In the genomic region with DNA sequence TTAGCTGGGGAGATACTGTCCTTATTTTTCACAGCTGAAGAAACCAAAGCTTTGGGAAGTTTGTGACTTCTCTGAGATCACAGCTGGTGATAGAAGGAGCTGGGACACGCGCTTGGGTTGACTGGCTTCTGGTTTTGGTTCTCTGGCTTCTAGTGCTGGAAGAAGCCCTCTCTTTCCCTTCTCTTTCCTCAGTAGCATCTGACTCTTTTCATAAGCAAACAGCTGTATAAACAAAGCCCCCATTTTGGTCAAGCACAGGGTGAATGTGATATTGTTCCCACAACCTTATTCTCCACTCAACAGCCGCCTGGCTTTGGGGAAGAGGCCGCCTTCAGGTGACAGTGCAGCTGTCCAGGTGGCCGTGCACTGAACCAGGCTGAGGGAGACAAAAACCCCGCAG, we compare ENCODE assay signal across 10 cellular contexts. TPM values are rescaled to one million over a fixed set of nuclear protein-coding genes. Genes with fewer than 3 reads are reported as not detected.
DNase-seq lines count a peak whose midpoint lies in the region; ATAC-seq, FAIRE-seq and TF ChIP-seq lines count a peak whose summit lies in the region.
"Had no signal": no experiment of that assay in that cellular context is flagged by ENCODE, and none has a peak within 500 bp of the region (broad histone marks: within the 10 kb centered on the region; RNA-seq: fewer than 3 reads in every experiment).

No MANE protein-coding gene starts in this region.

- ATAC-seq in lower lobe of right lung (no peak), HG03175 (IDR thresholded peaks at IDR 0.05; ENCODE audit: unreplicated experiment) (no peak)
- ATAC-seq: activated CD4-positive, alpha-beta T cell treated with anti-CD3 and anti-CD28 coated beads for 36 hours had no signal

- H3K4me3 ChIP-seq in ascending aorta (no peak overlapping the region), lower lobe of right lung (no peak overlapping the region), stomach smooth muscle (ENCODE audit: low read length in 2 of 2) (no peak overlapping the region)

- DNase-seq in NCI-H2227 treated with DMSO at 0.1 percent for 48 hours (lab: John Stamatoyannopoulos, UW) (peak; percentile 46), ascending aorta (ENCODE audit: low spot score in 2 of 2) (no peak), lower lobe of right lung (no peak), RCC 7860 (ENCODE audit: low spot score) (no peak)
- DNase-seq in stimulated activated CD4-positive, alpha-beta T cell treated with anti-CD3 and anti-CD28 coated beads, Interleukin-15, amount 100 ng/mL, for 24 hours = no peak
- DNase-seq: activated CD4-positive, alpha-beta T cell treated with anti-CD3 and anti-CD28 coated beads for 36 hours; DMS79 had no signal

- intact Hi-C loops in ascending aorta (cut with DNase I) = no loop called here
- intact Hi-C loops in lower lobe of right lung (cut with DNase I) = no loop called here

- FAIRE-seq in RCC 7860 (lab: Jason Lieb, UNC) = no peak
- FAIRE-seq: H1 had no signal

- peaks cover 22 to 37% of the 10 kb centered on the region in 2 donors for H3K4me1 ChIP-seq in ascending aorta
- H3K4me1 ChIP-seq in lower lobe of right lung = peaks cover 44% of the 10 kb centered on the region
- H3K4me1 ChIP-seq in stomach smooth muscle (ENCODE audit: control insufficient read depth, insufficient read depth, low read length) = peaks cover 49% of the 10 kb centered on the region

- peak overlapping the region in 1 of 2 donors; percentile 29 for H3K9ac ChIP-seq in stomach smooth muscle (ENCODE audit: low read length in 2 of 2)

- no peak for TF ChIP-seq CTCF in ascending aorta (IDR thresholded peaks at IDR 0.05)
- no peak for TF ChIP-seq CTCF in lower lobe of right lung (IDR thresholded peaks at IDR 0.05)

- H3K27ac ChIP-seq in ascending aorta (peak overlapping the region; percentile 17 to 46), lower lobe of right lung (peak overlapping the region; percentile 69), stomach smooth muscle (ENCODE audit: low read length) (peak overlapping the region; percentile 53)

- peaks cover 15 to 24% of the 10 kb centered on the region in 2 donors for H3K36me3 ChIP-seq in ascending aorta
- H3K36me3 ChIP-seq in lower lobe of right lung = peaks cover 40% of the 10 kb centered on the region
- H3K36me3 ChIP-seq in stomach smooth muscle (ENCODE audit: control insufficient read depth in 2 of 2, insufficient read depth in 2 of 2, low read length in 2 of 2) = peaks cover 20 to 21% of the 10 kb centered on the region in 2 donors

- H3K9me3 ChIP-seq in ascending aorta = no peaks in the 10 kb centered on the region
- no peaks in the 10 kb centered on the region for H3K9me3 ChIP-seq in lower lobe of right lung
- H3K9me3 ChIP-seq in stomach smooth muscle (ENCODE audit: control insufficient read depth in 2 of 2, low read length in 2 of 2) = no peaks in the 10 kb centered on the region

- H3K27me3 ChIP-seq in ascending aorta = no peaks in the 10 kb centered on the region
- no peaks in the 10 kb centered on the region for H3K27me3 ChIP-seq in lower lobe of right lung (ENCODE audit: low read depth)
- no peaks in the 10 kb centered on the region for H3K27me3 ChIP-seq in stomach smooth muscle (ENCODE audit: control insufficient read depth in 1 of 2, insufficient read depth in 2 of 2, low read length in 2 of 2)

RNA-seq across cellular contexts. Expression of a gene that starts 36.7 kb away (rescaled TPM):
- total RNA-seq in ascending aorta (7.7 TPM), lower lobe of right lung (24.1 TPM)
